Comparison of ENCODE assay signal across 8 cellular contexts in genomic region chr3:177197041-177197933, GRCh38. TPM values are rescaled to one million over a fixed set of nuclear protein-coding genes. Genes with fewer than 3 reads are reported as not detected.
DNase-seq lines count a peak whose midpoint lies in the region; ATAC-seq, FAIRE-seq and TF ChIP-seq lines count a peak whose summit lies in the region.

Gene TBL1XR1, minus strand, starts transcription at chr3:177197482. Its CDS starts 132,505 bp downstream, at chr3:177064977.

- H3K4me3 ChIP-seq in fibroblast of the aortic adventitia (ENCODE audit: low read depth, low read length), result peak within 1 kb of the TSS; percentile 74

- peaks cover 40% of the 10 kb centered on the region for H3K4me1 Mint-ChIP-seq in nephron

- H3K4me3 Mint-ChIP-seq in nephron, result peak within 1 kb of the TSS; percentile 99 to 100 (median 99)

- peaks cover 16% of the 10 kb centered on the region for H3K36me3 Mint-ChIP-seq in nephron (ENCODE audit: low read depth)

- TF ChIP-seq POLR2A in H54 (IDR thresholded peaks at IDR 0.05; ENCODE audit: low read depth, low read length), result no peak

- ATAC-seq in stimulated activated naive CD8-positive, alpha-beta T cell treated with anti-CD3 and anti-CD28 coated beads, Interleukin-15, Interleukin-2, amounts not matched to agents 100 U/mL and 50 U/mL, for 24 hours, result peak; percentile 53

- no peaks in the 10 kb centered on the region for H3K27me3 Mint-ChIP-seq in nephron (ENCODE audit: low read depth)

- peak; percentile 95 for DNase-seq in EH (ENCODE audit: low read depth)
- DNase-seq in H54 (ENCODE audit: insufficient read length, low spot score), result peak; percentile 93
- DNase-seq in M059J (ENCODE audit: low read depth), result peak; percentile 95
- peak; percentile 88 for DNase-seq in SHP77 treated with DMSO at 0.1 percent for 48 hours (lab: John Stamatoyannopoulos, UW)
- peak; percentile 95 for DNase-seq in activated effector memory CD4-positive, alpha-beta T cell treated with anti-CD3 and anti-CD28 coated beads, Interleukin-2, amount 50 U/mL, for 16 hours
- DNase-seq in fibroblast of the aortic adventitia (ENCODE audit: low read depth), result peak; percentile 95
- peak; percentile 79 for DNase-seq in stimulated activated naive CD8-positive, alpha-beta T cell treated with anti-CD3 and anti-CD28 coated beads, Interleukin-15, Interleukin-2, amounts not matched to agents 100 U/mL and 50 U/mL, for 24 hours

- TF ChIP-seq CTCF in fibroblast of the aortic adventitia (IDR thresholded peaks at IDR 0.05; ENCODE audit: insufficient read depth, low read length) (no peak), nephron (IDR thresholded peaks at IDR 0.05; ENCODE audit: unreplicated experiment in 3 of 3) (no peak)

- peak within 1 kb of the TSS; percentile 98 to 100 (median 100) for H3K27ac Mint-ChIP-seq in nephron

- H3K9me3 Mint-ChIP-seq in nephron, result no peaks in the 10 kb centered on the region

- FAIRE-seq in H54 (lab: Jason Lieb, UNC), result no peak

RNA-seq across cellular contexts. Expression of gene TBL1XR1, which starts in this region (rescaled TPM):
- 92.8 and 117 TPM in 2 replicates for total RNA-seq in M059J (2014; rRNA removed; shearing (Covaris generic))
- 73.2 and 171 TPM in 2 replicates for total RNA-seq in fibroblast of the aortic adventitia (ENCODE audit: low replicate concordance)

Comparison
In these comparisons a context has a peak if more than half of its experiments do, and no peak if none do; other contexts are left out.
1. Peak in every context shown above with its lines: DNase-seq, ATAC-seq and H3K4me3 ChIP-seq.